23 cellular contexts compared by ENCODE assay signal in genomic region chr2:1977655-1978054, GRCh38.
DNase-seq lines count a peak whose midpoint lies in the region; ATAC-seq, FAIRE-seq and TF ChIP-seq lines count a peak whose summit lies in the region.
"Had no signal": no experiment of that assay in that cellular context is flagged by ENCODE, and none has a peak within 500 bp of the region (broad histone marks: within the 10 kb centered on the region; RNA-seq: fewer than 3 reads in every experiment).

No MANE protein-coding gene starts in this region.

- no peaks in the 10 kb centered on the region for H3K79me1 ChIP-seq in trophoblast cell (ENCODE audit: low read length)

- no peak overlapping the region for H3K14ac ChIP-seq in trophoblast cell (ENCODE audit: low read length)

- POLR2A ChIA-PET in K562 (lab: Yijun Ruan, JAX): no interaction called here

- H3K9ac ChIP-seq in BLaER1 (no peak overlapping the region), K562 (ENCODE audit: insufficient read depth in 1 of 2, low read depth in 2 of 2, low read length in 2 of 2) (no peak overlapping the region), trophoblast cell (ENCODE audit: low read length) (no peak overlapping the region)

- H2BK12ac ChIP-seq in trophoblast cell (ENCODE audit: low read length): no peak overlapping the region

- H3K27me3 ChIP-seq in BLaER1 (no peaks in the 10 kb centered on the region), K562 (ENCODE audit: control insufficient read depth in 2 of 2, insufficient read depth in 2 of 2, low read length in 2 of 2) (peaks cover 0 to 15% of the 10 kb centered on the region in 2 experiments; a peak in 3 of 5 replicates), trophoblast cell (ENCODE audit: insufficient read depth, low read length) (no peaks in the 10 kb centered on the region)
- H3K27me3 ChIP-seq: BE2C had no signal

- BruUV-seq in K562 (replicated peaks; lab: Mats Ljungman, UMichigan): no TSS peak

- H2BK5ac ChIP-seq in trophoblast cell (ENCODE audit: low read depth, low read length, poor library complexity): no peak overlapping the region

- no peak overlapping the region for H4K8ac ChIP-seq in trophoblast cell (ENCODE audit: low read depth, low read length)

- no peak for TF ChIP-seq POLR2A in K562 (conservative IDR thresholded peaks at IDR 0.05)

- DNase-seq in K562 (ENCODE audit: extremely low read depth in 1 of 4, low spot score in 3 of 4) (no peak), trophoblast cell (no peak)
- DNase-seq: 8988T; ACHN; AML-193; BE2C; Caco-2; CD4-positive, CD25-positive, alpha-beta regulatory T cell; CD8-positive, alpha-beta T cell; DMS153; DND-41; H9 had no signal

- H3K9me1 ChIP-seq in K562 (ENCODE audit: control insufficient read depth, insufficient read depth, low read length): no peaks in the 10 kb centered on the region

- intact Hi-C loops in K562 (cut with micrococcal nuclease): no loop called here

- H4K20me1 ChIP-seq in BLaER1 (no peaks in the 10 kb centered on the region), K562 (replicated peaks; ENCODE audit: control insufficient read depth, insufficient read depth, low read length) (no peaks in the 10 kb centered on the region)

- H3K36me3 ChIP-seq in BLaER1 (no peaks in the 10 kb centered on the region), K562 (ENCODE audit: control insufficient read depth, insufficient read depth, low read length) (no peaks in the 10 kb centered on the region), trophoblast cell (ENCODE audit: control insufficient read depth in 1 of 2, insufficient read depth in 2 of 2, low read length in 2 of 2) (no peaks in the 10 kb centered on the region)

- H3K79me2 ChIP-seq in K562 (ENCODE audit: control insufficient read depth, insufficient read depth, low read length) (no peaks in the 10 kb centered on the region), trophoblast cell (ENCODE audit: control insufficient read depth, insufficient read depth, low read length, poor library complexity) (no peaks in the 10 kb centered on the region)

- no peak overlapping the region for H4K91ac ChIP-seq in trophoblast cell (ENCODE audit: low read depth, low read length)

- H3K4me2 ChIP-seq in BLaER1 (peak overlapping the region; percentile 90; the same call in 1 of the 2 replicates), K562 (ENCODE audit: insufficient read depth, low read length) (no peak overlapping the region), trophoblast cell (ENCODE audit: low read length) (no peak overlapping the region)
- H3K4me2 ChIP-seq: GM23338 had no signal

- ATAC-seq in K562 (no peak), GM19467 (IDR thresholded peaks at IDR 0.05; ENCODE audit: unreplicated experiment) (no peak), HG03521 (IDR thresholded peaks at IDR 0.05; ENCODE audit: unreplicated experiment) (no peak), HG03175 (IDR thresholded peaks at IDR 0.05; ENCODE audit: unreplicated experiment) (no peak)
- ATAC-seq: CD8-positive, alpha-beta T cell; GM23338; HCT116 had no signal

- no peak for TF ChIP-seq RAD21 in K562 (CRISPR knock-in tag; conservative IDR thresholded peaks at IDR 0.05 in 1 of 2, IDR thresholded peaks at IDR 0.05 in 1 of 2)

- TF ChIP-seq EP300 in K562 (IDR thresholded peaks at IDR 0.05; ENCODE audit: low read length): no peak

- no peak overlapping the region for H3K18ac ChIP-seq in trophoblast cell (ENCODE audit: low read length)

- H3K9me3 ChIP-seq in BLaER1 (no peaks in the 10 kb centered on the region), K562 (replicated peaks; ENCODE audit: control insufficient read depth, insufficient read depth, low read depth, low read length) (no peaks in the 10 kb centered on the region), trophoblast cell (ENCODE audit: insufficient read depth, low read depth, low read length) (no peaks in the 10 kb centered on the region)
- H3K9me3 ChIP-seq: BE2C, Caco-2 had no signal

- no peak overlapping the region for H3K23ac ChIP-seq in trophoblast cell (ENCODE audit: low read length)

- H3K4me1 ChIP-seq in BLaER1: peaks cover 31% of the 10 kb centered on the region
- no peaks in the 10 kb centered on the region; a peak in 1 of 5 replicates for H3K4me1 ChIP-seq in K562 (replicated peaks in 1 of 2; ENCODE audit: control insufficient read depth in 2 of 2, insufficient read depth in 2 of 2, low read length in 2 of 2)
- no peaks in the 10 kb centered on the region for H3K4me1 ChIP-seq in trophoblast cell (ENCODE audit: control insufficient read depth in 1 of 2, insufficient read depth in 2 of 2, low read length in 2 of 2)

- H3K27ac ChIP-seq in BLaER1 (no peak overlapping the region), K562 (ENCODE audit: extremely low read depth, low read depth, low read length) (no peak overlapping the region), trophoblast cell (ENCODE audit: low read depth, low read length) (no peak overlapping the region)
- H3K27ac ChIP-seq: C4-2B had no signal

- TF ChIP-seq CTCF in K562 (IDR thresholded peaks at IDR 0.05 in 2 of 3, conservative IDR thresholded peaks at IDR 0.05 in 1 of 3; ENCODE audit: insufficient read depth in 2 of 3, low read depth in 1 of 3, low read length in 3 of 3): no peak

- H2AFZ ChIP-seq in K562 (ENCODE audit: low read depth, low read length) (no peak overlapping the region), trophoblast cell (ENCODE audit: insufficient read depth, low read length, poor library complexity) (no peak overlapping the region)

- H2BK120ac ChIP-seq in trophoblast cell (ENCODE audit: insufficient read depth, low read length, poor library complexity): no peak overlapping the region

- H2AK5ac ChIP-seq in trophoblast cell (ENCODE audit: low read length): no peak overlapping the region

- CTCF ChIA-PET in K562 (lab: Yijun Ruan, JAX; ENCODE audit: low intra/inter-chr PET ratio): no interaction called here

- H4K12ac ChIP-seq in trophoblast cell (ENCODE audit: low read depth, low read length): no peak overlapping the region

- peak; percentile 9 for FAIRE-seq in A204.1 (lab: Jason Lieb, UNC)
- FAIRE-seq in K562 (lab: Jason Lieb, UNC): no peak
- peak; percentile 82 for FAIRE-seq in islet of Langerhans (lab: Jason Lieb, UNC)
- FAIRE-seq: G401.6, GM12892 had no signal

- WGBS in K562 (ENCODE audit: insufficient coverage, low coverage, missing lambda C conversion rate): 0% methylated on average over 1 of the region's 1 CpG
- no CpG with 5 or more reads among the region's 1 CpG for WGBS in trophoblast cell (ENCODE audit: extremely low coverage, insufficient coverage, insufficient read length)

- in situ Hi-C loops in K562 (cut with MboI): no loop called here

- H3K4me3 ChIP-seq in BLaER1 (no peak overlapping the region), K562 (no peak overlapping the region), trophoblast cell (ENCODE audit: low read depth, low read length) (no peak overlapping the region)
- H3K4me3 ChIP-seq: GM23338 had no signal

- no peak overlapping the region for H3K4ac ChIP-seq in trophoblast cell (ENCODE audit: low read depth, low read length)

TF ChIP-seq in K562, 482 proteins besides CTCF, POLR2A, EP300 and RAD21 (continues in another document):
- TF ChIP-seq HMGN3 (IDR thresholded peaks at IDR 0.05; ENCODE audit: borderline replicate concordance, extremely low read depth, insufficient read length, low read depth, low read length) (no peak), MAFG (tag; conservative IDR thresholded peaks at IDR 0.05) (0 out of 2 replicates have a peak, but pooled peaks have one; percentile 16), C11orf30 (IDR thresholded peaks at IDR 0.05; ENCODE audit: low read depth) (peak; percentile 33; the same call in 1 of the 2 replicates), NCOR1 (IDR thresholded peaks at IDR 0.05) (no peak), LEF1 (IDR thresholded peaks at IDR 0.05) (no peak), CBFA2T3 (IDR thresholded peaks at IDR 0.05) (no peak), HMGXB4 (CRISPR knock-in tag; IDR thresholded peaks at IDR 0.05) (no peak), ZNF316 (IDR thresholded peaks at IDR 0.05) (peak; percentile 72), STAG1 (CRISPR knock-in tag; IDR thresholded peaks at IDR 0.05; ENCODE audit: borderline replicate concordance) (no peak), JUNB (CRISPR knock-in tag; conservative IDR thresholded peaks at IDR 0.05) (no peak), FOXP4 (CRISPR knock-in tag; IDR thresholded peaks at IDR 0.05; ENCODE audit: borderline replicate concordance) (no peak), JUN (IDR thresholded peaks at IDR 0.05; ENCODE audit: borderline replicate concordance, low read depth, low read length) (no peak), JUN (CRISPR knock-in tag; IDR thresholded peaks at IDR 0.05; ENCODE audit: borderline replicate concordance) (no peak)
